ENCODE assay signal across 35 cellular contexts in the genomic region with DNA sequence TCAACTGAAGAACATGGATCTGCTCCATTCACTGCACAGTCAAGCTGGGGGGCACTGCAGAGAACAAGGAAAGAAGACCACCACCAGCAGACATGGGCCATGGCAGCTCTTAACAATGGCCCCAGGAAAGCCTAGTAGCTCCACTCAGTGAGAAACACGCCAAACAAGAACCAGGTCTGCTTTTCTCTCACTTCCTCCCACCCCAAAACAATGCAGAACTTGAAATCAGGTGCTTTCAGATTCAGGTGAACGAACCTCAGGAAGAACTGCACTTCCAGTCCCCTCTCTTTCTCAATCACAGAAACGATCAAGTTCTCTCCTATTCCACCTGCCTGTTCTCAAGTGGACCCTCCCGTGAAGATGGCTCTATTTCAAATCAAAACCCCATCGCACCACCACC.
"Had no signal": no experiment of that assay in that cellular context is flagged by ENCODE, and none has a peak within 500 bp of the region (broad histone marks: within the 10 kb centered on the region; RNA-seq: fewer than 3 reads in every experiment).

No MANE protein-coding gene starts in this region.

- FAIRE-seq: bronchial epithelial cell, TTC549 had no signal

- H3K4me1 ChIP-seq: ascending aorta, colonic mucosa had no signal

- H3K27me3 ChIP-seq: ascending aorta, cardiac muscle cell, colonic mucosa had no signal

- H3K36me3 Mint-ChIP-seq: activated CD4-positive, alpha-beta memory T cell treated with anti-CD3 and anti-CD28 coated beads for 36 hours; activated naive CD4-positive, alpha-beta T cell treated with anti-CD3 and anti-CD28 coated beads, Interleukin-2, amount 10 ng/mL, durations not matched to agents 7 days and 5 days; activated naive CD4-positive, alpha-beta T cell treated with anti-CD3 and anti-CD28 coated beads, Interleukin-2, amount 50 U/mL, for 24 hours; activated naive CD8-positive, alpha-beta T cell; activated naive CD8-positive, alpha-beta T cell treated with anti-CD3 and anti-CD28 coated beads, Interleukin-2, amount 10 ng/mL, durations not matched to agents 7 days and 5 days; brain had no signal

- H3K4me3 ChIP-seq: ascending aorta, cardiac muscle cell, colonic mucosa had no signal

- H3K9me3 ChIP-seq: ascending aorta, colonic mucosa had no signal

- H3K4me1 Mint-ChIP-seq: activated B cell treated with CpG ODN at 0.5 μM for 24 hours; activated CD4-positive, alpha-beta T cell treated with anti-CD3 and anti-CD28 coated beads, Interleukin-2, amount 10 ng/mL, durations not matched to agents 24 days and 14 days; activated naive CD4-positive, alpha-beta T cell treated with anti-CD3 and anti-CD28 coated beads, Interleukin-2, amount 10 ng/mL, durations not matched to agents 7 days and 5 days; activated naive CD4-positive, alpha-beta T cell treated with anti-CD3 and anti-CD28 coated beads, Interleukin-2, amount 50 U/mL, for 24 hours; activated naive CD8-positive, alpha-beta T cell treated with anti-CD3 and anti-CD28 coated beads, Interleukin-2, amount 10 ng/mL, durations not matched to agents 7 days and 5 days; activated naive CD8-positive, alpha-beta T cell treated with anti-CD3 and anti-CD28 coated beads, Interleukin-2, amount 50 U/mL, for 24 hours; brain; central memory CD8-positive, alpha-beta T cell had no signal

- H3K36me3 ChIP-seq: ascending aorta, cardiac muscle cell, colonic mucosa had no signal

- H3K27ac ChIP-seq: ascending aorta, cardiac muscle cell, colonic mucosa, VCaP had no signal

- H3K4me3 Mint-ChIP-seq: activated B cell treated with CpG ODN at 0.5 μM for 24 hours; activated CD4-positive, alpha-beta memory T cell treated with anti-CD3 and anti-CD28 coated beads for 36 hours; activated CD4-positive, alpha-beta T cell treated with anti-CD3 and anti-CD28 coated beads, Interleukin-2, amount 10 ng/mL, durations not matched to agents 24 days and 14 days; activated CD8-positive, alpha-beta T cell treated with anti-CD3 and anti-CD28 coated beads for 36 hours; activated naive CD4-positive, alpha-beta T cell treated with anti-CD3 and anti-CD28 coated beads, Interleukin-2, amount 10 ng/mL, durations not matched to agents 7 days and 5 days; activated naive CD4-positive, alpha-beta T cell treated with anti-CD3 and anti-CD28 coated beads, Interleukin-2, amount 50 U/mL, for 24 hours; activated naive CD8-positive, alpha-beta T cell; activated naive CD8-positive, alpha-beta T cell treated with anti-CD3 and anti-CD28 coated beads, Interleukin-2, amount 10 ng/mL, durations not matched to agents 7 days and 5 days; activated naive CD8-positive, alpha-beta T cell treated with anti-CD3 and anti-CD28 coated beads, Interleukin-2, amount 50 U/mL, for 24 hours; brain; central memory CD8-positive, alpha-beta T cell; T-helper 2 cell treated with Interferon-gamma antibody and Interleukin-4, amounts not matched to agents 5 μg/mL and 100 μg/mL, for 36 hours had no signal

- DNase-seq: activated B cell treated with CpG ODN at 0.5 μM for 24 hours; activated CD4-positive, alpha-beta memory T cell treated with anti-CD3 and anti-CD28 coated beads for 36 hours; activated CD4-positive, alpha-beta T cell treated with anti-CD3 and anti-CD28 coated beads for 4 hours; activated CD4-positive, alpha-beta T cell treated with anti-CD3 and anti-CD28 coated beads, Interleukin-2, amount 10 ng/mL, durations not matched to agents 24 days and 14 days; activated CD4-positive, alpha-beta T cell treated with anti-CD3 and anti-CD28 coated beads, Interleukin-2, amount 50 U/mL, for 1 hour; activated CD4-positive, alpha-beta T cell treated with anti-CD3 and anti-CD28 coated beads, Interleukin-2, amount 50 U/mL, for 4 hours; activated CD4-positive, CD25-positive, alpha-beta regulatory T cell treated with anti-CD3 and anti-CD28 coated beads, Interleukin-2, amount 50 U/mL, for 72 hours; activated CD8-positive, alpha-beta memory T cell treated with anti-CD3 and anti-CD28 coated beads, Interleukin-2, amount 50 U/mL, for 4 hours; activated CD8-positive, alpha-beta T cell treated with anti-CD3 and anti-CD28 coated beads for 36 hours; activated effector memory CD4-positive, alpha-beta T cell treated with Interleukin-2 at 50 U/mL for 16 hours; activated gamma-delta T cell; activated naive CD4-positive, alpha-beta T cell treated with anti-CD3 and anti-CD28 coated beads, Interleukin-2, amount 10 ng/mL, durations not matched to agents 7 days and 5 days; activated naive CD4-positive, alpha-beta T cell treated with Interleukin-2 at 50 U/mL for 16 hours; activated naive CD8-positive, alpha-beta T cell treated with anti-CD3 and anti-CD28 coated beads, Interleukin-2, amount 10 ng/mL, durations not matched to agents 7 days and 5 days; activated naive CD8-positive, alpha-beta T cell treated with anti-CD3 and anti-CD28 coated beads, Interleukin-2, amount 50 U/mL, for 24 hours; activated T-cell treated with anti-CD3 and anti-CD28 coated beads for 4 hours; activated T-cell treated with anti-CD3 and anti-CD28 coated beads, Interleukin-2, amount 50 U/mL, for 1 hour; activated T-cell treated with anti-CD3 and anti-CD28 coated beads, Interleukin-2, amount 50 U/mL, for 48 hours; amygdala; anterior cingulate cortex; caudate nucleus; cerebellar nuclear complex; colonic mucosa; T-helper 9 cell had no signal

- H3K9me3 Mint-ChIP-seq: activated B cell treated with CpG ODN at 0.5 μM for 24 hours; activated CD4-positive, alpha-beta memory T cell treated with anti-CD3 and anti-CD28 coated beads for 36 hours; activated CD4-positive, alpha-beta T cell treated with anti-CD3 and anti-CD28 coated beads, Interleukin-2, amount 10 ng/mL, durations not matched to agents 24 days and 14 days; activated CD8-positive, alpha-beta T cell treated with anti-CD3 and anti-CD28 coated beads for 36 hours; activated naive CD4-positive, alpha-beta T cell treated with anti-CD3 and anti-CD28 coated beads, Interleukin-2, amount 50 U/mL, for 24 hours; activated naive CD8-positive, alpha-beta T cell treated with anti-CD3 and anti-CD28 coated beads, Interleukin-2, amount 50 U/mL, for 24 hours; activated T-helper 2 cell treated with anti-CD3 and anti-CD28 coated beads, Interferon-gamma antibody, Interleukin-2, Interleukin-4, amounts not matched to agents 10 μg/mL and 5 μg/mL and 100 μg/mL, durations not matched to agents 14 hours and 24 hours and 36 hours; brain had no signal

- H3K27ac Mint-ChIP-seq: activated B cell treated with CpG ODN at 0.5 μM for 24 hours; activated CD4-positive, alpha-beta memory T cell treated with anti-CD3 and anti-CD28 coated beads for 36 hours; activated CD4-positive, alpha-beta T cell treated with anti-CD3 and anti-CD28 coated beads, Interleukin-2, amount 10 ng/mL, durations not matched to agents 24 days and 14 days; activated CD8-positive, alpha-beta T cell treated with anti-CD3 and anti-CD28 coated beads for 36 hours; activated naive CD4-positive, alpha-beta T cell treated with anti-CD3 and anti-CD28 coated beads, Interleukin-2, amount 10 ng/mL, durations not matched to agents 7 days and 5 days; activated naive CD4-positive, alpha-beta T cell treated with anti-CD3 and anti-CD28 coated beads, Interleukin-2, amount 50 U/mL, for 24 hours; activated naive CD8-positive, alpha-beta T cell; activated naive CD8-positive, alpha-beta T cell treated with anti-CD3 and anti-CD28 coated beads, Interleukin-2, amount 10 ng/mL, durations not matched to agents 7 days and 5 days; activated naive CD8-positive, alpha-beta T cell treated with anti-CD3 and anti-CD28 coated beads, Interleukin-2, amount 50 U/mL, for 24 hours; activated T-helper 2 cell treated with anti-CD3 and anti-CD28 coated beads, Interferon-gamma antibody, Interleukin-2, Interleukin-4, amounts not matched to agents 10 μg/mL and 5 μg/mL and 100 μg/mL, durations not matched to agents 14 hours and 24 hours and 36 hours; brain; T-helper 2 cell treated with Interferon-gamma antibody and Interleukin-4, amounts not matched to agents 5 μg/mL and 100 μg/mL, for 36 hours had no signal

- H3K27me3 Mint-ChIP-seq: activated B cell treated with CpG ODN at 0.5 μM for 24 hours; activated CD4-positive, alpha-beta memory T cell treated with anti-CD3 and anti-CD28 coated beads for 36 hours; activated CD4-positive, alpha-beta T cell treated with anti-CD3 and anti-CD28 coated beads, Interleukin-2, amount 10 ng/mL, durations not matched to agents 24 days and 14 days; activated CD8-positive, alpha-beta T cell treated with anti-CD3 and anti-CD28 coated beads for 36 hours; activated naive CD4-positive, alpha-beta T cell treated with anti-CD3 and anti-CD28 coated beads, Interleukin-2, amount 10 ng/mL, durations not matched to agents 7 days and 5 days; activated naive CD4-positive, alpha-beta T cell treated with anti-CD3 and anti-CD28 coated beads, Interleukin-2, amount 50 U/mL, for 24 hours; activated naive CD8-positive, alpha-beta T cell treated with anti-CD3 and anti-CD28 coated beads, Interleukin-2, amount 10 ng/mL, durations not matched to agents 7 days and 5 days; central memory CD8-positive, alpha-beta T cell had no signal

- ATAC-seq: activated CD8-positive, alpha-beta T cell treated with anti-CD3 and anti-CD28 coated beads for 36 hours; activated naive CD8-positive, alpha-beta T cell treated with anti-CD3 and anti-CD28 coated beads, Interleukin-2, amount 50 U/mL, for 24 hours had no signal
